Comparison of ENCODE assay signal across 24 cellular contexts in the genomic region with DNA sequence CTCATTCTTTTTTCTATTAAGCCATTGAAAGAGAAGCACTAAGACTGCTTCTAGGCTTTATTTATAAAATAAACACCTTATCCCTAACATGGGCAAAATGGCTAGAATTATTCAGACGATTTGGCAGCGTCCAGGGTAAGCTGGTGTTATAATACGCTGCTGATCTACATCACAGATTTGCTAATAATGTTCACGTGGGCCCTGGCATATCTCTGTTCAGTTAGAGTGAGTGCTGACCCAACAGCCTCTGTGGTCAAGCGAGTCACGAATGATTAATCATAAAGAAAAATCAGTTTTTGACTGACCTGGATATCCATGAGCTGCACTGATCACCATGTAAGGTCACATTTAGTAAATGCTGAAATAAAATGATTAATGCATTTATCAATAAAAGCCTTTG. TPM values are rescaled to one million over a fixed set of nuclear protein-coding genes. Genes with fewer than 3 reads are reported as not detected.
DNase-seq lines count a peak whose midpoint lies in the region; ATAC-seq and TF ChIP-seq lines count a peak whose summit lies in the region.
"Had no signal": no experiment of that assay in that cellular context is flagged by ENCODE, and none has a peak within 500 bp of the region (broad histone marks: within the 10 kb centered on the region; RNA-seq: fewer than 3 reads in every experiment).

No MANE protein-coding gene starts in this region.

- H3K9me3 Mint-ChIP-seq in HFFc6: no peaks in the 10 kb centered on the region
- H3K9me3 Mint-ChIP-seq in stimulated activated effector memory CD8-positive, alpha-beta T cell treated with anti-CD3 and anti-CD28 coated beads, Interleukin-12 subunit alpha, Interleukin-12 subunit beta, amount 100 ng/mL, for 72 hours: no peaks in the 10 kb centered on the region
- H3K9me3 Mint-ChIP-seq: activated CD4-positive, alpha-beta memory T cell treated with anti-CD3 and anti-CD28 coated beads for 36 hours; CD4-positive, alpha-beta memory T cell; natural killer cell treated with Interleukin-12 subunit alpha and Interleukin-12 subunit beta and Interleukin-15 and Interleukin-18, amount 100 ng/mL, for 72 hours; stimulated activated naive CD8-positive, alpha-beta T cell treated with anti-CD3 and anti-CD28 coated beads, Interleukin-15, amount 100 ng/mL, for 72 hours had no signal

- DNase-seq in HFFc6: peak; percentile 37
- DNase-seq in RKO (ENCODE audit: low spot score): peak; percentile 68
- peak; percentile 40 for DNase-seq in epithelial cell of esophagus (ENCODE audit: low read depth)
- no peak for DNase-seq in stimulated activated effector memory CD8-positive, alpha-beta T cell treated with anti-CD3 and anti-CD28 coated beads, Interleukin-12 subunit alpha, Interleukin-12 subunit beta, amount 100 ng/mL, for 72 hours (ENCODE audit: low spot score in 2 of 2)
- no peak for DNase-seq in NCI-H526 (lab: John Stamatoyannopoulos, UW)
- DNase-seq in vagina (ENCODE audit: extremely low spot score in 2 of 2): no peak
- DNase-seq: activated CD4-positive, alpha-beta memory T cell treated with anti-CD3 and anti-CD28 coated beads for 36 hours; CD4-positive, alpha-beta memory T cell; DMS 273 treated with DMSO at 0.1 percent for 48 hours; effector CD4-positive, alpha-beta T cell; erythroblast; gastrocnemius medialis; NCI-H1092 treated with DMSO at 0.1 percent for 48 hours; NCI-H2029; NCI-H2227 treated with DMSO at 0.1 percent for 48 hours; NCI-H82; ovary; right lobe of liver; SHP77 treated with DMSO at 0.1 percent for 48 hours; stimulated activated naive CD8-positive, alpha-beta T cell treated with anti-CD3 and anti-CD28 coated beads, Interleukin-15, amount 100 ng/mL, for 72 hours had no signal

- peaks cover 34% of the 10 kb centered on the region for H3K4me1 Mint-ChIP-seq in HFFc6 (ENCODE audit: low read depth)
- H3K4me1 Mint-ChIP-seq in stimulated activated effector memory CD8-positive, alpha-beta T cell treated with anti-CD3 and anti-CD28 coated beads, Interleukin-12 subunit alpha, Interleukin-12 subunit beta, amount 100 ng/mL, for 72 hours: no peaks in the 10 kb centered on the region
- H3K4me1 Mint-ChIP-seq: CD4-positive, alpha-beta memory T cell; stimulated activated naive CD8-positive, alpha-beta T cell treated with anti-CD3 and anti-CD28 coated beads, Interleukin-15, amount 100 ng/mL, for 72 hours had no signal

- H3K4me1 ChIP-seq in vagina: no peaks in the 10 kb centered on the region
- H3K4me1 ChIP-seq: gastrocnemius medialis, right lobe of liver, tibial nerve had no signal

- H3K27ac ChIP-seq in vagina: no peak overlapping the region
- H3K27ac ChIP-seq: gastrocnemius medialis, ovary, right lobe of liver, tibial nerve had no signal

- H3K27me3 Mint-ChIP-seq in HFFc6 (ENCODE audit: insufficient read depth): no peaks in the 10 kb centered on the region
- H3K27me3 Mint-ChIP-seq: stimulated activated naive CD8-positive, alpha-beta T cell treated with anti-CD3 and anti-CD28 coated beads, Interleukin-15, amount 100 ng/mL, for 72 hours had no signal

- peak; percentile 32 for ATAC-seq in stimulated activated effector memory CD8-positive, alpha-beta T cell treated with anti-CD3 and anti-CD28 coated beads, Interleukin-12 subunit alpha, Interleukin-12 subunit beta, amount 100 ng/mL, for 72 hours
- no peak for ATAC-seq in HG02973 (IDR thresholded peaks at IDR 0.05; ENCODE audit: unreplicated experiment)
- ATAC-seq: gastrocnemius medialis; natural killer cell treated with Interleukin-12 subunit alpha and Interleukin-12 subunit beta and Interleukin-15 and Interleukin-18, amount 100 ng/mL, for 72 hours; right lobe of liver; stimulated activated naive CD8-positive, alpha-beta T cell treated with anti-CD3 and anti-CD28 coated beads, Interleukin-15, amount 100 ng/mL, for 72 hours had no signal

- H3K9me3 ChIP-seq in vagina: no peaks in the 10 kb centered on the region
- H3K9me3 ChIP-seq: gastrocnemius medialis, ovary, right lobe of liver, tibial nerve had no signal

- H3K36me3 Mint-ChIP-seq in HFFc6 (ENCODE audit: low read depth): no peaks in the 10 kb centered on the region
- H3K36me3 Mint-ChIP-seq in stimulated activated effector memory CD8-positive, alpha-beta T cell treated with anti-CD3 and anti-CD28 coated beads, Interleukin-12 subunit alpha, Interleukin-12 subunit beta, amount 100 ng/mL, for 72 hours: no peaks in the 10 kb centered on the region
- H3K36me3 Mint-ChIP-seq: activated naive CD8-positive, alpha-beta T cell; CD4-positive, alpha-beta memory T cell; natural killer cell treated with Interleukin-12 subunit alpha and Interleukin-12 subunit beta and Interleukin-15 and Interleukin-18, amount 100 ng/mL, for 72 hours had no signal

- no peaks in the 10 kb centered on the region for H3K27me3 ChIP-seq in vagina
- H3K27me3 ChIP-seq: gastrocnemius medialis, ovary, right lobe of liver, tibial nerve had no signal

- no peak overlapping the region for H3K27ac Mint-ChIP-seq in HFFc6
- H3K27ac Mint-ChIP-seq in stimulated activated effector memory CD8-positive, alpha-beta T cell treated with anti-CD3 and anti-CD28 coated beads, Interleukin-12 subunit alpha, Interleukin-12 subunit beta, amount 100 ng/mL, for 72 hours: no peak overlapping the region
- H3K27ac Mint-ChIP-seq: activated CD4-positive, alpha-beta memory T cell treated with anti-CD3 and anti-CD28 coated beads for 36 hours; activated naive CD8-positive, alpha-beta T cell; CD4-positive, alpha-beta memory T cell; natural killer cell treated with Interleukin-12 subunit alpha and Interleukin-12 subunit beta and Interleukin-15 and Interleukin-18, amount 100 ng/mL, for 72 hours; stimulated activated naive CD8-positive, alpha-beta T cell treated with anti-CD3 and anti-CD28 coated beads, Interleukin-15, amount 100 ng/mL, for 72 hours had no signal

- no peaks in the 10 kb centered on the region for H3K36me3 ChIP-seq in vagina
- H3K36me3 ChIP-seq: gastrocnemius medialis, ovary, right lobe of liver, tibial nerve had no signal

- no peak for TF ChIP-seq CTCF in HFFc6 (IDR thresholded peaks at IDR 0.05)
- TF ChIP-seq CTCF in epithelial cell of esophagus (IDR thresholded peaks at IDR 0.05; ENCODE audit: insufficient read depth, low read depth, low read length, missing control alignments): no peak
- TF ChIP-seq CTCF in vagina (IDR thresholded peaks at IDR 0.05): no peak

- H3K4me3 ChIP-seq in epithelial cell of esophagus (ENCODE audit: low read length): no peak overlapping the region
- no peak overlapping the region for H3K4me3 ChIP-seq in vagina
- H3K4me3 ChIP-seq: gastrocnemius medialis, ovary, right lobe of liver, tibial nerve had no signal

- intact Hi-C loops in vagina (cut with DNase I): no loop called here

- TF ChIP-seq POLR2A in vagina (IDR thresholded peaks at IDR 0.05): no peak

- no peak overlapping the region for H3K4me3 Mint-ChIP-seq in HFFc6
- no peak overlapping the region for H3K4me3 Mint-ChIP-seq in stimulated activated effector memory CD8-positive, alpha-beta T cell treated with anti-CD3 and anti-CD28 coated beads, Interleukin-12 subunit alpha, Interleukin-12 subunit beta, amount 100 ng/mL, for 72 hours
- H3K4me3 Mint-ChIP-seq: activated CD4-positive, alpha-beta memory T cell treated with anti-CD3 and anti-CD28 coated beads for 36 hours; activated naive CD8-positive, alpha-beta T cell; CD4-positive, alpha-beta memory T cell; natural killer cell treated with Interleukin-12 subunit alpha and Interleukin-12 subunit beta and Interleukin-15 and Interleukin-18, amount 100 ng/mL, for 72 hours; stimulated activated naive CD8-positive, alpha-beta T cell treated with anti-CD3 and anti-CD28 coated beads, Interleukin-15, amount 100 ng/mL, for 72 hours had no signal

RNA-seq across cellular contexts. Expression of a gene that starts 28.4 kb away (rescaled TPM):
- total RNA-seq in HFFc6 (2021; fragmentation: NEBNext Ultra II Directional; extraction: Animal tissue kit (Norgen Biotek cat#: 25700)): 10 to 100 TPM; 20.8 to 25.7 (median 23.5) TPM
- 24.1 TPM for total RNA-seq in vagina

RNA-seq across cellular contexts. Expression of a gene that starts 54.9 kb away (rescaled TPM):
- under 1 TPM in 5 of 6 experiments, not detected in 1; 0.18 to 0.63 (median 0.21) TPM for total RNA-seq in HFFc6 (2021; fragmentation: NEBNext Ultra II Directional; extraction: Animal tissue kit (Norgen Biotek cat#: 25700))
- not detected for total RNA-seq in vagina
- total RNA-seq: CD4-positive, alpha-beta memory T cell had no signal

Comparison
In these comparisons a context has a peak if more than half of its experiments do, and no peak if none do; other contexts are left out.
1. DNase-seq: peak in HFFc6 (single experiment), RKO (single experiment) and epithelial cell of esophagus (single experiment); none in stimulated activated effector memory CD8-positive, alpha-beta T cell treated with anti-CD3 and anti-CD28 coated beads, Interleukin-12 subunit alpha, Interleukin-12 subunit beta, amount 100 ng/mL, for 72 hours (0 of 2), NCI-H526 (0 of 2) and vagina (0 of 2).